8 cellular contexts compared by ENCODE assay signal in the genomic region with DNA sequence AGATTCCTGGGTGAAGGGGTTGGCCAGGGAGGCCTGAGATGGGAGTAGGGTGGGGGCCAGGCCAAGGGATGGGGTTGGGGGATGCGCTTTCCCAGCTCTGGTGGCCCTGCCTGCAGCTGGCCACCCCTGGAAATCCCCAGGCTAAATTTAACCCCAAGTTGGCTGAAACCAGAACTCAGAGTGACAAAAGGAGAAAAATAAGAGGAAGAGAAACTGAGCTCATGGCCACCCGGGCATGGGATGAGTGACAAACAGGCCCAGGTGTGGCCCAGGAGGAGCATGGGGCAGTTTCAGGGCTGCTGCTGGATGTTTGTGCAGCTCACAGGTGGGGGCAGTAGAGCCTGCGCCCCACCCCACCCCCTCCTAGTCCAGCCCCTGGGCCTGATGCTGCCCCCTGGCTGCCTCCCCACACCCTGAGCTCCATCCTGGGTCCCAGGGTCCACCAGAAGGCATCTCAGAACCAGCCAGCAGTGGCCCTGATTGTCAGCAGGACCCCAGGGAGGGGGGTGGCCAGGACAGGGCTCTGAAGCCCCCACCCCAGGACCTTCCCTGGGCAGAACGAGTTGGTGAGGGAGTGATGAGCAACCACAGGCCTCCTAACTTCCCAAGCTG. TPM values are rescaled to one million over a fixed set of nuclear protein-coding genes. Genes with fewer than 3 reads are reported as not detected.
DNase-seq lines count a peak whose midpoint lies in the region; ATAC-seq and TF ChIP-seq lines count a peak whose summit lies in the region.

No MANE protein-coding gene starts in this region.

- ATAC-seq in GM18858 (IDR thresholded peaks at IDR 0.05; ENCODE audit: unreplicated experiment) (peak; percentile 76), GM21723 (IDR thresholded peaks at IDR 0.05; ENCODE audit: unreplicated experiment) (peak; percentile 80), HG03575 (IDR thresholded peaks at IDR 0.05; ENCODE audit: extremely low read depth, insufficient number of reproducible peaks, low FRiP score, unreplicated experiment) (peak; percentile 74), mucosa of descending colon (peak; percentile 82)

- WGBS in sigmoid colon, 2 donors: 57 to 70% methylated on average over 4 of the region's 4 CpGs

- TF ChIP-seq CTCF in mucosa of descending colon (IDR thresholded peaks at IDR 0.05) (no peak), sigmoid colon (IDR thresholded peaks at IDR 0.05) (no peak), uterus (IDR thresholded peaks at IDR 0.05) (no peak)

- TF ChIP-seq POLR2A in sigmoid colon (IDR thresholded peaks at IDR 0.05): no peak
- TF ChIP-seq POLR2A in uterus (IDR thresholded peaks at IDR 0.05): no peak

- no peak overlapping the region for H3K27ac ChIP-seq in sigmoid colon
- H3K27ac ChIP-seq in uterus: no peak overlapping the region

- H3K9me3 ChIP-seq in mucosa of descending colon (no peaks in the 10 kb centered on the region), sigmoid colon (no peaks in the 10 kb centered on the region), uterus (no peaks in the 10 kb centered on the region)

- intact Hi-C loops in mucosa of descending colon (cut with DNase I, micrococcal nuclease) (no loop called here), sigmoid colon (cut with DNase I) (no loop called here), uterus (cut with DNase I; ENCODE audit: low total_unique reads) (no loop called here)

- H3K4me3 ChIP-seq in mucosa of descending colon (no peak overlapping the region), sigmoid colon (no peak overlapping the region), uterus (no peak overlapping the region)

- no peaks in the 10 kb centered on the region for H3K4me1 ChIP-seq in mucosa of descending colon (ENCODE audit: low read depth)
- no peaks in the 10 kb centered on the region for H3K4me1 ChIP-seq in sigmoid colon
- no peaks in the 10 kb centered on the region for H3K4me1 ChIP-seq in uterus

- no peaks in the 10 kb centered on the region for H3K36me3 ChIP-seq in mucosa of descending colon (ENCODE audit: low read depth)
- H3K36me3 ChIP-seq in sigmoid colon: no peaks in the 10 kb centered on the region
- H3K36me3 ChIP-seq in uterus: no peaks in the 10 kb centered on the region

- H3K27me3 ChIP-seq in sigmoid colon: peaks cover 0 to 6% (median 0%) of the 10 kb centered on the region in 3 donors
- no peaks in the 10 kb centered on the region for H3K27me3 ChIP-seq in uterus

- DNase-seq in mucosa of descending colon (peak; percentile 25 to 80 (median 36)), sigmoid colon (no peak), uterus (no peak), DMS153 (lab: John Stamatoyannopoulos, UW) (no peak)
- no peak for DNase-seq in activated effector memory CD4-positive, alpha-beta T cell treated with Interleukin-2 at 50 U/mL for 16 hours

- no peak for TF ChIP-seq EP300 in sigmoid colon (IDR thresholded peaks at IDR 0.05)

RNA-seq across cellular contexts. Expression of a gene that starts 48.0 kb away (rescaled TPM):
- total RNA-seq in mucosa of descending colon (10 to 100 TPM; 14.1 to 32.8 (median 16.1) TPM), sigmoid colon (under 1 TPM in 1 of 4 donors, not detected in 3; 0.99 TPM), uterus (1 to 10 TPM in 2 of 4 donors, under 1 TPM in 1, not detected in 1; 0.90 to 7.4 (median 2.7) TPM)
- 10 to 100 TPM; 10.2 to 39.6 (median 18.3) TPM for polyA plus RNA-seq in sigmoid colon

Comparison
In these comparisons a context has a peak if more than half of its experiments do, and no peak if none do; other contexts are left out.
1. DNase-seq: peak in mucosa of descending colon (3 of 3); none in sigmoid colon (single experiment), uterus (0 of 2), DMS153 (single experiment) and activated effector memory CD4-positive, alpha-beta T cell treated with Interleukin-2 at 50 U/mL for 16 hours (single experiment).
2. Peak in every context shown above with its lines, with median percentiles within 50 percentile points of each other: ATAC-seq.